In genomic region chrX:22629105-22629725, GRCh38 we compare ENCODE assay signal across 14 cellular contexts.
A peak's percentile ranks its signal among the peaks of the same experiment; 100 is the strongest.
DNase-seq lines count a peak whose midpoint lies in the region; ATAC-seq lines count a peak whose summit lies in the region.
"Had no signal": no experiment of that assay in that cellular context is flagged by ENCODE, and none has a peak within 500 bp of the region (broad histone marks: within the 10 kb centered on the region; RNA-seq: fewer than 3 reads in every experiment).

No MANE protein-coding gene starts in this region.

- no peaks in the 10 kb centered on the region for H3K36me3 Mint-ChIP-seq in activated T-helper 17 cell treated with anti-CD3 and anti-CD28 coated beads, Interleukin-2, amount 50 U/mL, for 72 hours (ENCODE audit: low read depth)

- peak; percentile 37 for DNase-seq in AG20443 (ENCODE audit: low spot score)
- peak; percentile 39 for DNase-seq in LHCN-M2 (ENCODE audit: low read depth)
- peak; percentile 53 for DNase-seq in cerebellar cortex (ENCODE audit: low spot score)
- DNase-seq in lung microvascular endothelial cell (ENCODE audit: low read depth in 2 of 2), result peak; percentile 53 to 73
- no peak for DNase-seq in stimulated activated CD4-positive, alpha-beta T cell treated with anti-CD3 and anti-CD28 coated beads, Interleukin-4, amount 100 ng/mL, for 4 hours
- no peak for DNase-seq in putamen (ENCODE audit: low spot score)
- DNase-seq: activated CD4-positive, alpha-beta T cell treated with anti-CD3 and anti-CD28 coated beads, Interleukin-2, amount 50 U/mL, for 1 hour; activated effector memory CD4-positive, alpha-beta T cell treated with anti-CD3 and anti-CD28 coated beads, Interleukin-2, amount 50 U/mL, for 16 hours; stimulated activated CD4-positive, alpha-beta T cell treated with anti-CD3 and anti-CD28 coated beads, Interleukin-1b, Interleukin-23, amount 100 ng/mL, for 48 hours; stimulated activated naive CD4-positive, alpha-beta T cell had no signal

- no peaks in the 10 kb centered on the region for H3K27me3 Mint-ChIP-seq in activated T-helper 17 cell treated with anti-CD3 and anti-CD28 coated beads, Interleukin-2, amount 50 U/mL, for 72 hours

- H3K4me3 Mint-ChIP-seq in activated T-helper 17 cell treated with anti-CD3 and anti-CD28 coated beads, Interleukin-2, amount 50 U/mL, for 72 hours, result no peak overlapping the region
- H3K4me3 Mint-ChIP-seq: neural crest cell had no signal

- ATAC-seq in GM18519 (IDR thresholded peaks at IDR 0.05; ENCODE audit: low FRiP score, unreplicated experiment), result no peak
- no peak for ATAC-seq in activated T-helper 17 cell treated with anti-CD3 and anti-CD28 coated beads, Interleukin-2, amount 50 U/mL, for 72 hours (replicated peaks)
- ATAC-seq: gastroesophageal sphincter had no signal

- no peaks in the 10 kb centered on the region for H3K9me3 Mint-ChIP-seq in activated T-helper 17 cell treated with anti-CD3 and anti-CD28 coated beads, Interleukin-2, amount 50 U/mL, for 72 hours
- H3K9me3 Mint-ChIP-seq: neural crest cell had no signal

- H3K4me1 Mint-ChIP-seq in activated T-helper 17 cell treated with anti-CD3 and anti-CD28 coated beads, Interleukin-2, amount 50 U/mL, for 72 hours, result no peaks in the 10 kb centered on the region
- H3K4me1 Mint-ChIP-seq: neural crest cell had no signal

- no peak overlapping the region for H3K27ac Mint-ChIP-seq in activated T-helper 17 cell treated with anti-CD3 and anti-CD28 coated beads, Interleukin-2, amount 50 U/mL, for 72 hours

Comparison
In these comparisons a context has a peak if more than half of its experiments do, and no peak if none do; other contexts are left out.
1. DNase-seq: peak in AG20443 (single experiment), LHCN-M2 (single experiment), cerebellar cortex (single experiment) and lung microvascular endothelial cell (2 of 2); none in stimulated activated CD4-positive, alpha-beta T cell treated with anti-CD3 and anti-CD28 coated beads, Interleukin-4, amount 100 ng/mL, for 4 hours (0 of 2) and putamen (single experiment).